Comparison of ENCODE assay signal across 18 cellular contexts in genomic region chr2:50752228-50752627, GRCh38.
"Had no signal": no experiment of that assay in that cellular context is flagged by ENCODE, and none has a peak within 500 bp of the region (broad histone marks: within the 10 kb centered on the region; RNA-seq: fewer than 3 reads in every experiment).

No MANE protein-coding gene starts in this region.

- H3K4me1 Mint-ChIP-seq: activated CD4-positive, alpha-beta T cell treated with anti-CD3 and anti-CD28 coated beads for 36 hours; activated naive CD8-positive, alpha-beta T cell treated with anti-CD3 and anti-CD28 coated beads for 36 hours; naive B cell had no signal

- H3K4me3 ChIP-seq: coronary artery, hepatocyte, mucosa of descending colon, psoas muscle, skin epidermis, tibial nerve had no signal

- H3K36me3 Mint-ChIP-seq: activated naive CD8-positive, alpha-beta T cell treated with anti-CD3 and anti-CD28 coated beads for 36 hours; naive B cell; WTC11 had no signal

- H3K9me3 Mint-ChIP-seq: activated naive CD8-positive, alpha-beta T cell treated with anti-CD3 and anti-CD28 coated beads for 36 hours; WTC11 had no signal

- H3K4me3 Mint-ChIP-seq: activated CD4-positive, alpha-beta T cell treated with anti-CD3 and anti-CD28 coated beads for 36 hours; activated naive CD8-positive, alpha-beta T cell treated with anti-CD3 and anti-CD28 coated beads for 36 hours; naive B cell; WTC11 had no signal

- DNase-seq: activated CD4-positive, alpha-beta T cell treated with anti-CD3 and anti-CD28 coated beads for 36 hours; activated CD4-positive, alpha-beta T cell treated with anti-CD3 and anti-CD28 coated beads, Interleukin-2, amount 50 U/mL, for 48 hours; activated naive CD8-positive, alpha-beta T cell treated with anti-CD3 and anti-CD28 coated beads for 36 hours; amygdala; brain microvascular endothelial cell; central memory CD4-positive, alpha-beta T cell; left cardiac atrium; mesenchymal stem cell; mucosa of descending colon; naive B cell; psoas muscle; right cardiac atrium; stimulated activated naive CD8-positive, alpha-beta T cell treated with anti-CD3 and anti-CD28 coated beads, Interleukin-15, Interleukin-2, amounts not matched to agents 100 U/mL and 50 U/mL, for 24 hours had no signal

- H3K27ac Mint-ChIP-seq: activated CD4-positive, alpha-beta T cell treated with anti-CD3 and anti-CD28 coated beads for 36 hours; activated naive CD8-positive, alpha-beta T cell treated with anti-CD3 and anti-CD28 coated beads for 36 hours; naive B cell; WTC11 had no signal

- ATAC-seq: activated CD4-positive, alpha-beta T cell treated with anti-CD3 and anti-CD28 coated beads for 36 hours; left cardiac atrium; mucosa of descending colon; psoas muscle; right cardiac atrium; stimulated activated naive CD8-positive, alpha-beta T cell treated with anti-CD3 and anti-CD28 coated beads, Interleukin-15, Interleukin-2, amounts not matched to agents 100 U/mL and 50 U/mL, for 24 hours; WTC11 had no signal

- H3K27me3 Mint-ChIP-seq: activated CD4-positive, alpha-beta T cell treated with anti-CD3 and anti-CD28 coated beads for 36 hours; activated naive CD8-positive, alpha-beta T cell treated with anti-CD3 and anti-CD28 coated beads for 36 hours; naive B cell had no signal
